Comparison of ENCODE assay signal across 12 cellular contexts in the genomic region with DNA sequence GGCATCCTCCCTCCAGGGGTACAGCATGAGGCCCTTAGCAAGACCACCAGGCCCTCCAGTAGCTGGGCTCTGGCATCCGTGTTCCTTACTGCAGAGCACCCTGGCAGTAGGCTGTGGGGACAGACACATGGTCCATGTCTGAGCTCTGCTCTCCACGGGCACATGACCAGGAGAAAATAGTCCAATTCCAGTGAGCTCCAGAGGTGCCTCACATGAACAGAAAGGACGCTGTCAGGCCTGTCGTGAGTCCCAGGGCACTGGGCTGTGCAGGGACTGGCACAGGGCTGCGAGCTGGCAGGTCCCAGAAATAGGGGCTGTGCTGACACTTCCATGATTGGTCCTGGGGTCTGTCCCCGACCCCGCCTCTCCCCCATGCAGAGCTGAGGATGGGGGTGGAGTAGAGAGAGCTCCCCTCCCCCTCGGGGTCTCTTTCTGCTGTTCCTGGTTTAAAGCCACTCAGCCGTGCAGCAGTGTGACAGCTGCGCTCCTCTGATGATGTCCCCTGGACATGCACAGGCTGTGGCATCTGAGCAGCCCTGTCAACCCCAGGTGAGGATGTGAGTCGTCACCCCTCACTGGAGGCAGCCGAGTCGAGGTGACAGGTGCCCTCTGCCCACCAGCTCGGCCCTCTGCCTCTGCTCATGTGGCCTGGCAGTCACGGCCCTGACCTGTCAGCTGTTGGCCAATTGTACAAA. TPM values are rescaled to one million over a fixed set of nuclear protein-coding genes. Genes with fewer than 3 reads are reported as not detected.
"Had no signal": no experiment of that assay in that cellular context is flagged by ENCODE, and none has a peak within 500 bp of the region (broad histone marks: within the 10 kb centered on the region; RNA-seq: fewer than 3 reads in every experiment).

No MANE protein-coding gene starts in this region.

- H3K4me1 ChIP-seq: ascending aorta, upper lobe of right lung had no signal

- H3K4me3 ChIP-seq: ascending aorta, upper lobe of right lung had no signal

- H3K27ac ChIP-seq: ascending aorta, upper lobe of right lung had no signal

- DNase-seq: activated CD4-positive, alpha-beta memory T cell treated with anti-CD3 and anti-CD28 coated beads for 36 hours; activated CD4-positive, CD25-positive, alpha-beta regulatory T cell treated with anti-CD3 and anti-CD28 coated beads, Interleukin-2, amount 50 U/mL, for 72 hours; activated naive CD4-positive, alpha-beta T cell treated with Interleukin-2 at 50 U/mL for 16 hours; activated naive CD8-positive, alpha-beta T cell treated with anti-CD3 and anti-CD28 coated beads, Interleukin-2, amount 50 U/mL, for 24 hours; foreskin melanocyte; islet precursor cell; naive B cell; stimulated activated CD4-positive, alpha-beta T cell treated with anti-CD3 and anti-CD28 coated beads, Interleukin-2, amount 100 ng/mL, for 24 hours; stimulated activated naive CD4-positive, alpha-beta T cell had no signal

- H3K36me3 ChIP-seq: ascending aorta, upper lobe of right lung had no signal

- H3K27me3 ChIP-seq: ascending aorta, upper lobe of right lung had no signal

- H3K9me3 ChIP-seq: ascending aorta, upper lobe of right lung had no signal

- ATAC-seq: activated naive CD8-positive, alpha-beta T cell treated with anti-CD3 and anti-CD28 coated beads, Interleukin-2, amount 50 U/mL, for 24 hours; sciatic nerve; upper lobe of right lung had no signal

RNA-seq across cellular contexts. Expression of gene ZNF488, which starts 25.2 kb away (rescaled TPM):
- total RNA-seq: ascending aorta had no signal
